ENCODE assay signal across 9 cellular contexts in genomic region chr1:36307601-36308330, GRCh38. TPM values are rescaled to one million over a fixed set of nuclear protein-coding genes. Genes with fewer than 3 reads are reported as not detected.
DNase-seq lines count a peak whose midpoint lies in the region; ATAC-seq and TF ChIP-seq lines count a peak whose summit lies in the region.
"Had no signal": no experiment of that assay in that cellular context is flagged by ENCODE, and none has a peak within 500 bp of the region (broad histone marks: within the 10 kb centered on the region; RNA-seq: fewer than 3 reads in every experiment).

No MANE protein-coding gene starts in this region.

- CTCF ChIA-PET in Calu3 (lab: Charles Lee) = interaction anchor here (0.6 to 1.0 kb wide), 3 partner anchors 97 to 114 kb away, joined by 3 to 7 read pairs (median 4); no protein-coding TSS in a partner anchor

- ATAC-seq in effector memory CD8-positive, alpha-beta T cell (replicated peaks) = no peak
- ATAC-seq in esophagus mucosa = no peak
- ATAC-seq in HG03520 (IDR thresholded peaks at IDR 0.05; ENCODE audit: unreplicated experiment) = no peak

- DNase-seq in Calu3 = no peak
- no peak for DNase-seq in effector memory CD8-positive, alpha-beta T cell
- no peak for DNase-seq in NCI-H774 (lab: John Stamatoyannopoulos, UW)
- DNase-seq in effector CD4-positive, alpha-beta T cell = no peak

- peak overlapping the region; percentile 100 for H3K4me3 ChIP-seq in OCI-LY3 (ENCODE audit: low read length)
- peak overlapping the region; percentile 84 to 89 for H3K4me3 ChIP-seq in neutrophil (ENCODE audit: low read depth in 1 of 2, low read length in 1 of 2)
- H3K4me3 ChIP-seq: mucosa of descending colon had no signal

- peaks cover 37% of the 10 kb centered on the region for H3K4me1 ChIP-seq in OCI-LY3 (ENCODE audit: low read length)
- H3K4me1 ChIP-seq in neutrophil (ENCODE audit: control insufficient read depth in 1 of 2, insufficient read depth in 1 of 2, low read depth in 1 of 2, low read length in 1 of 2) = peaks cover 40 to 44% of the 10 kb centered on the region in 2 experiments

- no peak overlapping the region for H3K27ac Mint-ChIP-seq in Calu3 (ENCODE audit: unreplicated experiment)
- H3K27ac Mint-ChIP-seq in effector memory CD8-positive, alpha-beta T cell = no peak overlapping the region

- intact Hi-C loops in Calu3 (cut with micrococcal nuclease; ENCODE audit: unreplicated experiment) = no loop called here

- no peaks in the 10 kb centered on the region for H3K9me3 Mint-ChIP-seq in Calu3 (ENCODE audit: low read depth, unreplicated experiment)
- no peaks in the 10 kb centered on the region for H3K9me3 Mint-ChIP-seq in effector memory CD8-positive, alpha-beta T cell

- BruUV-seq in Calu3 (replicated peaks; lab: Mats Ljungman, UMichigan) = no TSS peak

- peaks cover 31% of the 10 kb centered on the region for H3K79me2 ChIP-seq in OCI-LY3 (ENCODE audit: low read length)

- H3K27ac ChIP-seq in OCI-LY3 (ENCODE audit: low read length) = no peak overlapping the region
- H3K27ac ChIP-seq in neutrophil = peak overlapping the region; percentile 80

- H3K9ac ChIP-seq in OCI-LY3 (ENCODE audit: low read length) = peak overlapping the region; percentile 88

- H3K36me3 ChIP-seq in OCI-LY3 (replicated peaks; ENCODE audit: low read depth, low read length) = peaks cover 31% of the 10 kb centered on the region
- peaks cover 14% of the 10 kb centered on the region for H3K36me3 ChIP-seq in neutrophil

- H4K20me1 ChIP-seq in OCI-LY3 (ENCODE audit: insufficient read depth, low read length) = peaks cover 6% of the 10 kb centered on the region; the same call in 1 of the 2 replicates

- H2AFZ ChIP-seq in OCI-LY3 (ENCODE audit: low read depth, low read length) = no peak overlapping the region

- H3K9me3 ChIP-seq in OCI-LY3 (ENCODE audit: insufficient read depth, low read length) = no peaks in the 10 kb centered on the region
- H3K9me3 ChIP-seq in neutrophil = no peaks in the 10 kb centered on the region
- H3K9me3 ChIP-seq: mucosa of descending colon had no signal

- H3K27me3 ChIP-seq in OCI-LY3 (ENCODE audit: low read depth, low read length) = no peaks in the 10 kb centered on the region
- H3K27me3 ChIP-seq in neutrophil = no peaks in the 10 kb centered on the region

- H3K4me1 Mint-ChIP-seq in Calu3 (ENCODE audit: low read depth, unreplicated experiment) = no peaks in the 10 kb centered on the region
- H3K4me1 Mint-ChIP-seq in effector memory CD8-positive, alpha-beta T cell (ENCODE audit: low read depth in 2 of 2) = peaks cover 9 to 12% of the 10 kb centered on the region in 2 donors

- H3K27me3 Mint-ChIP-seq in Calu3 (ENCODE audit: unreplicated experiment) = no peaks in the 10 kb centered on the region
- no peaks in the 10 kb centered on the region for H3K27me3 Mint-ChIP-seq in effector memory CD8-positive, alpha-beta T cell

- H3K4me3 Mint-ChIP-seq in Calu3 (ENCODE audit: low read depth, unreplicated experiment) = peak overlapping the region; percentile 88
- H3K4me3 Mint-ChIP-seq in effector memory CD8-positive, alpha-beta T cell = peak overlapping the region; percentile 88 to 95

- peaks cover 56% of the 10 kb centered on the region for H3K36me3 Mint-ChIP-seq in Calu3 (ENCODE audit: insufficient read depth, unreplicated experiment)
- peaks cover 42% of the 10 kb centered on the region for H3K36me3 Mint-ChIP-seq in effector memory CD8-positive, alpha-beta T cell (ENCODE audit: insufficient read depth)

- TF ChIP-seq CTCF in Calu3 (IDR thresholded peaks at IDR 0.05; ENCODE audit: unreplicated experiment) = no peak
- no peak for TF ChIP-seq CTCF in OCI-LY3 (IDR thresholded peaks at IDR 0.05; ENCODE audit: low read depth, low read length)
- no peak for TF ChIP-seq CTCF in neutrophil (IDR thresholded peaks at IDR 0.05)

- peak overlapping the region; percentile 96 for H3K4me2 ChIP-seq in OCI-LY3 (ENCODE audit: low read length)

RNA-seq across cellular contexts. Expression of gene SH3D21, which starts 1.6 kb away (rescaled TPM):
- total RNA-seq in Calu3 (2022) = 12.1 and 13.2 TPM in 2 replicates
- total RNA-seq in esophagus mucosa = 9.2 TPM

RNA-seq across cellular contexts. Expression of gene EVA1B, which starts 15.7 kb away (rescaled TPM):
- 10.1 and 11.2 TPM in 2 replicates for total RNA-seq in Calu3 (2022)
- 3.7 TPM for total RNA-seq in esophagus mucosa
